17 cellular contexts compared by ENCODE assay signal in genomic region chr6:118588626-118589025, GRCh38. TPM values are rescaled to one million over a fixed set of nuclear protein-coding genes. Genes with fewer than 3 reads are reported as not detected.
DNase-seq lines count a peak whose midpoint lies in the region; ATAC-seq, FAIRE-seq and TF ChIP-seq lines count a peak whose summit lies in the region.
"Had no signal": no experiment of that assay in that cellular context is flagged by ENCODE, and none has a peak within 500 bp of the region (broad histone marks: within the 10 kb centered on the region; RNA-seq: fewer than 3 reads in every experiment).

No MANE protein-coding gene starts in this region.

- ATAC-seq in omental fat pad (ENCODE audit: low FRiP score), result no peak
- ATAC-seq: HepG2 had no signal

- peaks cover 10% of the 10 kb centered on the region for H3K36me3 Mint-ChIP-seq in activated naive CD8-positive, alpha-beta T cell
- peaks cover 54% of the 10 kb centered on the region for H3K36me3 Mint-ChIP-seq in activated naive CD8-positive, alpha-beta T cell treated with anti-CD3 and anti-CD28 coated beads for 36 hours

- DNase-seq in activated naive CD8-positive, alpha-beta T cell treated with anti-CD3 and anti-CD28 coated beads for 36 hours, result no peak
- DNase-seq in amniotic epithelial cell (ENCODE audit: low read depth) (peak; percentile 44), fibroblast of peridontal ligament (ENCODE audit: extremely low read depth) (peak; percentile 20), omental fat pad (ENCODE audit: low spot score) (no peak), GM20000 (ENCODE audit: low spot score) (no peak), H54 (ENCODE audit: insufficient read length, low spot score) (no peak)
- no peak for DNase-seq in activated CD4-positive, alpha-beta T cell treated with anti-CD3 and anti-CD28 coated beads, Interleukin-2, amount 50 U/mL, for 48 hours
- DNase-seq: AML-193, MM.1S, NCI-H1105, NCI-H1694 treated with DMSO at 0.1 percent for 48 hours, NCI-H446 treated with DMSO at 0.1 percent for 48 hours, Peyer's patch, SHP77 had no signal

- H3K27me3 Mint-ChIP-seq in activated naive CD8-positive, alpha-beta T cell, result no peaks in the 10 kb centered on the region
- no peaks in the 10 kb centered on the region for H3K27me3 Mint-ChIP-seq in activated naive CD8-positive, alpha-beta T cell treated with anti-CD3 and anti-CD28 coated beads for 36 hours

- TF ChIP-seq POLR2A in H54 (IDR thresholded peaks at IDR 0.05; ENCODE audit: low read depth, low read length), result no peak

- H3K4me1 Mint-ChIP-seq in activated naive CD8-positive, alpha-beta T cell (ENCODE audit: low read depth), result peaks cover 62% of the 10 kb centered on the region
- peaks cover 22% of the 10 kb centered on the region for H3K4me1 Mint-ChIP-seq in activated naive CD8-positive, alpha-beta T cell treated with anti-CD3 and anti-CD28 coated beads for 36 hours

- TF ChIP-seq CTCF in omental fat pad (IDR thresholded peaks at IDR 0.05), result no peak
- TF ChIP-seq CTCF in GM20000 (IDR thresholded peaks at IDR 0.05; ENCODE audit: extremely low read depth, missing control alignments), result no peak

- no peak overlapping the region for H3K4me3 Mint-ChIP-seq in activated naive CD8-positive, alpha-beta T cell
- H3K4me3 Mint-ChIP-seq in activated naive CD8-positive, alpha-beta T cell treated with anti-CD3 and anti-CD28 coated beads for 36 hours, result no peak overlapping the region

- no peaks in the 10 kb centered on the region for H3K9me3 Mint-ChIP-seq in activated naive CD8-positive, alpha-beta T cell (ENCODE audit: low read depth)
- peaks cover under 1% of the 10 kb centered on the region for H3K9me3 Mint-ChIP-seq in activated naive CD8-positive, alpha-beta T cell treated with anti-CD3 and anti-CD28 coated beads for 36 hours

- FAIRE-seq in H54 (lab: Jason Lieb, UNC), result no peak
- FAIRE-seq: HepG2 had no signal

- peak overlapping the region; percentile 47 for H3K27ac Mint-ChIP-seq in activated naive CD8-positive, alpha-beta T cell
- H3K27ac Mint-ChIP-seq in activated naive CD8-positive, alpha-beta T cell treated with anti-CD3 and anti-CD28 coated beads for 36 hours, result no peak overlapping the region

RNA-seq across cellular contexts. Expression of gene PLN, which starts 40.5 kb away (rescaled TPM):
- not detected for total RNA-seq in activated naive CD8-positive, alpha-beta T cell treated with anti-CD3 and anti-CD28 coated beads for 36 hours
- 10 to 100 TPM in 1 of 4 donors, 1 to 10 TPM in 3; 3.4 to 41.0 (median 3.8) TPM for total RNA-seq in omental fat pad
- total RNA-seq: A172, HepG2 had no signal

Comparison
In these comparisons a context has a peak if more than half of its experiments do, and no peak if none do; other contexts are left out.
1. DNase-seq: peak in amniotic epithelial cell (single experiment) and fibroblast of peridontal ligament (single experiment); none in activated naive CD8-positive, alpha-beta T cell treated with anti-CD3 and anti-CD28 coated beads for 36 hours (single experiment), omental fat pad (single experiment), GM20000 (single experiment), H54 (single experiment) and activated CD4-positive, alpha-beta T cell treated with anti-CD3 and anti-CD28 coated beads, Interleukin-2, amount 50 U/mL, for 48 hours (0 of 2).
2. RNA of gene PLN, which starts 40.5 kb away (total RNA-seq): 3.4 to 41.0 TPM in omental fat pad; not detected in activated naive CD8-positive, alpha-beta T cell treated with anti-CD3 and anti-CD28 coated beads for 36 hours; every median in the first group is over 4 times any median in the second.